In genomic region chr16:46389561-46390041, GRCh38 we compare ENCODE assay signal across 8 cellular contexts.
DNase-seq lines count a peak whose midpoint lies in the region; FAIRE-seq and TF ChIP-seq lines count a peak whose summit lies in the region.
"Not testable (repeated sequence)": the region's sequence is repeated elsewhere in the genome, so short reads cannot be mapped to it uniquely, and the experiment has no call there.

No MANE protein-coding gene starts in this region.

- POLR2A ChIA-PET in endothelial cell of umbilical vein (lab: Charles Lee): not testable (repeated sequence)

- peaks cover 9 to 24% (median 20%) of the 10 kb centered on the region in 11 experiments; a peak in 21 of 22 replicates for H3K9me3 ChIP-seq in BLaER1 treated with 17β-estradiol and CSF1 and Interleukin-3, amounts not matched to agents 10 nM and 100 nM (replicated peaks in 1 of 11)
- H3K9me3 ChIP-seq in endothelial cell of umbilical vein (replicated peaks; ENCODE audit: control insufficient read depth, insufficient read depth, low read length); prostate gland: not testable (repeated sequence)

- not testable (repeated sequence) for TF ChIP-seq POLR2A in endothelial cell of umbilical vein (IDR thresholded peaks at IDR 0.05; ENCODE audit: low read depth, low read length); prostate gland (IDR thresholded peaks at IDR 0.05)

- dilution Hi-C loops in endothelial cell of umbilical vein (cut with MboI; ENCODE audit: extremely low pct_ligation_motif_present, low sequenced_read_pairs): not testable (repeated sequence)

- TF ChIP-seq CTCF in endothelial cell of umbilical vein (IDR thresholded peaks at IDR 0.05; ENCODE audit: extremely low read depth in 1 of 2, insufficient read depth in 1 of 2, low read depth in 1 of 2, low read length in 2 of 2); prostate gland (IDR thresholded peaks at IDR 0.05): not testable (repeated sequence)

- not testable (repeated sequence) for H3K4me1 ChIP-seq in BLaER1 treated with 17β-estradiol and CSF1 and Interleukin-3, amounts not matched to agents 10 nM and 100 nM; endothelial cell of umbilical vein (ENCODE audit: control insufficient read depth, extremely low read depth, insufficient read depth, low read length); prostate gland (replicated peaks)

- not testable (repeated sequence) for H4K20me1 ChIP-seq in BLaER1 treated with 17β-estradiol and CSF1 and Interleukin-3, amounts not matched to agents 10 nM and 100 nM; endothelial cell of umbilical vein (replicated peaks; ENCODE audit: control insufficient read depth, extremely low read depth, insufficient read depth, low read length)

- DNase-seq in KBM-7: peak; percentile 78
- DNase-seq in activated CD4-positive, CD25-positive, alpha-beta regulatory T cell treated with anti-CD3 and anti-CD28 coated beads, Interleukin-2, amount 50 U/mL, for 16 hours (ENCODE audit: low read depth, low spot score): peak; percentile 97
- DNase-seq in activated naive CD4-positive, alpha-beta T cell treated with Interleukin-2 at 50 U/mL for 16 hours: peak; percentile 24
- DNase-seq in endothelial cell of umbilical vein (ENCODE audit: low read depth, low spot score): peak; percentile 100
- peak; percentile 97 for DNase-seq in kidney tubule cell (ENCODE audit: low spot score)
- DNase-seq in prostate gland (ENCODE audit: low spot score): peak; percentile 100
- peak; percentile 20 for DNase-seq in stimulated activated CD8-positive, alpha-beta memory T cell treated with anti-CD3 and anti-CD28 coated beads, Interleukin-4, amount 100 ng/mL, for 24 hours (ENCODE audit: low read depth)

- not testable (repeated sequence) for H2AFZ ChIP-seq in endothelial cell of umbilical vein (ENCODE audit: low read depth, low read length)

- BruUV-seq in endothelial cell of umbilical vein (replicated peaks; lab: Mats Ljungman, UMichigan): not testable (repeated sequence)

- peak overlapping the region in 8 of 10 experiments; percentile 0 to 5 (median 0); a peak in 6 of 20 replicates for H3K4me3 ChIP-seq in BLaER1 treated with 17β-estradiol and CSF1 and Interleukin-3, amounts not matched to agents 10 nM and 100 nM
- H3K4me3 ChIP-seq in endothelial cell of umbilical vein (replicated peaks in 1 of 3; ENCODE audit: insufficient read depth in 1 of 3, low read depth in 1 of 3, low read length in 3 of 3): not testable (repeated sequence)
- H3K4me3 ChIP-seq in prostate gland: peak overlapping the region; percentile 0

- not testable (repeated sequence) for FAIRE-seq in endothelial cell of umbilical vein (lab: Jason Lieb, UNC)

- not testable (repeated sequence) for H3K27me3 ChIP-seq in BLaER1 treated with 17β-estradiol and CSF1 and Interleukin-3, amounts not matched to agents 10 nM and 100 nM; endothelial cell of umbilical vein (ENCODE audit: control insufficient read depth in 2 of 2, insufficient read depth in 2 of 2, low read length in 2 of 2); prostate gland (replicated peaks; ENCODE audit: insufficient read depth)

- H3K36me3 ChIP-seq in BLaER1 treated with 17β-estradiol and CSF1 and Interleukin-3, amounts not matched to agents 10 nM and 100 nM; endothelial cell of umbilical vein (ENCODE audit: control insufficient read depth in 2 of 2, extremely low read depth in 1 of 2, insufficient read depth in 2 of 2, low read length in 2 of 2): not testable (repeated sequence)
- peaks cover 0 to 11% of the 10 kb centered on the region in 2 donors for H3K36me3 ChIP-seq in prostate gland

- H3K27ac ChIP-seq in BLaER1 treated with 17β-estradiol and CSF1 and Interleukin-3, amounts not matched to agents 10 nM and 100 nM; endothelial cell of umbilical vein (ENCODE audit: insufficient read depth, low read depth, low read length): not testable (repeated sequence)
- peak overlapping the region in 1 of 2 donors; percentile 0 for H3K27ac ChIP-seq in prostate gland

- intact Hi-C loops in endothelial cell of umbilical vein (cut with micrococcal nuclease); prostate gland (cut with DNase I): not testable (repeated sequence)

- not testable (repeated sequence) for H3K9ac ChIP-seq in BLaER1 treated with 17β-estradiol and CSF1 and Interleukin-3, amounts not matched to agents 10 nM and 100 nM; endothelial cell of umbilical vein (replicated peaks; ENCODE audit: extremely low read depth, insufficient read depth, low read length)

- WGBS in prostate gland: 78% methylated on average over 20 of the region's 20 CpGs

- not testable (repeated sequence) for H3K9me1 ChIP-seq in endothelial cell of umbilical vein (replicated peaks; ENCODE audit: control insufficient read depth, extremely low read depth, insufficient read depth, low read length)

- not testable (repeated sequence) for H3K4me2 ChIP-seq in BLaER1 treated with 17β-estradiol and CSF1 and Interleukin-3, amounts not matched to agents 10 nM and 100 nM; endothelial cell of umbilical vein (ENCODE audit: insufficient read depth, low read length)

- CTCF ChIA-PET in endothelial cell of umbilical vein (lab: Charles Lee): not testable (repeated sequence)

- in situ Hi-C loops in KBM-7 (cut with MboI; ENCODE audit: low pct_unique_long_range_greater_than_20kb, low sequenced_read_pairs): not testable (repeated sequence)

- H3K79me2 ChIP-seq in endothelial cell of umbilical vein (ENCODE audit: control insufficient read depth, insufficient read depth, low read length): not testable (repeated sequence)

Comparison
In these comparisons a context has a peak if more than half of its experiments do, and no peak if none do; other contexts are left out.
1. DNase-seq: peak in every context shown above with its lines; median percentile 100 in endothelial cell of umbilical vein; 100 in prostate gland; 97 in activated CD4-positive, CD25-positive, alpha-beta regulatory T cell treated with anti-CD3 and anti-CD28 coated beads, Interleukin-2, amount 50 U/mL, for 16 hours; 97 in kidney tubule cell; 78 in KBM-7; 24 in activated naive CD4-positive, alpha-beta T cell treated with Interleukin-2 at 50 U/mL for 16 hours; 20 in stimulated activated CD8-positive, alpha-beta memory T cell treated with anti-CD3 and anti-CD28 coated beads, Interleukin-4, amount 100 ng/mL, for 24 hours.